12 cellular contexts compared by ENCODE assay signal in genomic region chr7:128403676-128404075, GRCh38. TPM values are rescaled to one million over a fixed set of nuclear protein-coding genes. Genes with fewer than 3 reads are reported as not detected.
DNase-seq lines count a peak whose midpoint lies in the region; ATAC-seq and TF ChIP-seq lines count a peak whose summit lies in the region.
"Had no signal": no experiment of that assay in that cellular context is flagged by ENCODE, and none has a peak within 500 bp of the region (broad histone marks: within the 10 kb centered on the region; RNA-seq: fewer than 3 reads in every experiment).

No MANE protein-coding gene starts in this region.

- CTCF ChIA-PET in activated CD4-positive, alpha-beta memory T cell treated with anti-CD3 and anti-CD28 coated beads, Interleukin-2, amount 10 ng/mL, durations not matched to agents 7 days and 5 days (lab: Charles Lee): interaction anchor here (0.8 to 10.7 kb wide), 3 partner anchors 22 to 57 kb away, joined by 3 to 148 read pairs (median 5); no protein-coding TSS in a partner anchor
- CTCF ChIA-PET in activated naive CD4-positive, alpha-beta T cell treated with anti-CD3 and anti-CD28 coated beads for 36 hours (lab: Charles Lee): interaction anchor here (0.6 to 3.5 kb wide), 6 partner anchors 8 to 30 kb away, joined by 3 to 35 read pairs (median 4); no protein-coding TSS in a partner anchor

- H3K27ac Mint-ChIP-seq in activated CD4-positive, alpha-beta memory T cell treated with anti-CD3 and anti-CD28 coated beads, Interleukin-2, amount 10 ng/mL, durations not matched to agents 7 days and 5 days: no peak overlapping the region
- no peak overlapping the region for H3K27ac Mint-ChIP-seq in activated naive CD4-positive, alpha-beta T cell treated with anti-CD3 and anti-CD28 coated beads for 36 hours
- H3K27ac Mint-ChIP-seq: activated CD8-positive, alpha-beta memory T cell treated with anti-CD3 and anti-CD28 coated beads, Interleukin-2, amount 10 ng/mL, durations not matched to agents 7 days and 5 days had no signal

- DNase-seq in HAP-1 (ENCODE audit: low spot score in 2 of 2): no peak
- DNase-seq in activated CD4-positive, alpha-beta memory T cell treated with anti-CD3 and anti-CD28 coated beads, Interleukin-2, amount 10 ng/mL, durations not matched to agents 7 days and 5 days: no peak
- DNase-seq in SHP77 (lab: John Stamatoyannopoulos, UW): no peak
- no peak for DNase-seq in transverse colon
- no peak for DNase-seq in activated naive CD4-positive, alpha-beta T cell treated with anti-CD3 and anti-CD28 coated beads for 36 hours
- DNase-seq: activated CD8-positive, alpha-beta memory T cell treated with anti-CD3 and anti-CD28 coated beads, Interleukin-2, amount 10 ng/mL, durations not matched to agents 7 days and 5 days; NCI-H187 treated with DMSO at 0.1 percent for 48 hours; NK-92 treated with Interleukin-12 subunit alpha and Interleukin-12 subunit beta, amount 100 ng/mL, for 24 hours; occipital lobe had no signal

- TF ChIP-seq EP300 in gastroesophageal sphincter (IDR thresholded peaks at IDR 0.05): no peak
- no peak for TF ChIP-seq EP300 in transverse colon (IDR thresholded peaks at IDR 0.05; ENCODE audit: low read depth)

- H3K36me3 Mint-ChIP-seq in activated CD4-positive, alpha-beta memory T cell treated with anti-CD3 and anti-CD28 coated beads, Interleukin-2, amount 10 ng/mL, durations not matched to agents 7 days and 5 days (ENCODE audit: low read depth): peaks cover 30% of the 10 kb centered on the region
- H3K36me3 Mint-ChIP-seq in activated naive CD4-positive, alpha-beta T cell treated with anti-CD3 and anti-CD28 coated beads for 36 hours (ENCODE audit: low read depth): peaks cover 6% of the 10 kb centered on the region

- POLR2A ChIA-PET in activated CD4-positive, alpha-beta memory T cell treated with anti-CD3 and anti-CD28 coated beads, Interleukin-2, amount 10 ng/mL, durations not matched to agents 7 days and 5 days (lab: Charles Lee): interaction anchor here (2.0 kb wide), 1 partner anchor 12 kb away, joined by 7 read pairs; no protein-coding TSS in a partner anchor

- WGBS in mesodermal cell (ENCODE audit: insufficient coverage in 2 of 2), 2 experiments: 94 to 100% methylated on average over 2 to 4 of the region's 5 CpGs
- WGBS in gastroesophageal sphincter (ENCODE audit: low coverage in 1 of 2), 2 donors: 84% methylated on average over 4 of the region's 5 CpGs; no CpG with 5 or more reads in 1 of the 2 donors
- WGBS in transverse colon (ENCODE audit: low coverage in 1 of 2), 2 donors: 94% methylated on average over 5 of the region's 5 CpGs; no CpG with 5 or more reads in 1 of the 2 donors

- intact Hi-C loops in transverse colon (cut with DNase I; ENCODE audit: low total_unique reads): no loop called here
- intact Hi-C loops in activated naive CD4-positive, alpha-beta T cell treated with anti-CD3 and anti-CD28 coated beads for 36 hours (cut with micrococcal nuclease): no loop called here

- H3K27ac ChIP-seq in ACC112 (ENCODE audit: low read depth, low read length): no peak overlapping the region
- no peak overlapping the region for H3K27ac ChIP-seq in mesodermal cell (ENCODE audit: low read depth, low read length, severe bottlenecking)
- no peak overlapping the region for H3K27ac ChIP-seq in gastroesophageal sphincter
- H3K27ac ChIP-seq in transverse colon: no peak overlapping the region

- H3K4me1 ChIP-seq in ACC112 (ENCODE audit: control insufficient read depth, insufficient read depth, low read length, unreplicated experiment): peaks cover 11% of the 10 kb centered on the region
- H3K4me1 ChIP-seq in HAP-1: peaks cover 22% of the 10 kb centered on the region
- H3K4me1 ChIP-seq in mesodermal cell (ENCODE audit: control insufficient read depth, insufficient read depth, low read length, poor library complexity, severe bottlenecking): peaks cover 22% of the 10 kb centered on the region
- peaks cover 0 to 54% (median 30%) of the 10 kb centered on the region in 3 donors for H3K4me1 ChIP-seq in gastroesophageal sphincter
- H3K4me1 ChIP-seq in transverse colon: peaks cover 18 to 42% (median 29%) of the 10 kb centered on the region in 4 donors

- peaks cover 4% of the 10 kb centered on the region; the same call in 1 of the 2 replicates for H3K36me3 ChIP-seq in ACC112 (ENCODE audit: insufficient read depth, low read length)
- H3K36me3 ChIP-seq in HAP-1 (replicated peaks): peaks cover 50% of the 10 kb centered on the region
- peaks cover 18% of the 10 kb centered on the region for H3K36me3 ChIP-seq in mesodermal cell (ENCODE audit: control insufficient read depth, insufficient read depth, low read length)
- H3K36me3 ChIP-seq in gastroesophageal sphincter: peaks cover 0 to 36% of the 10 kb centered on the region in 2 donors
- H3K36me3 ChIP-seq in transverse colon: peaks cover 0 to 4% (median 0%) of the 10 kb centered on the region in 4 donors

- in situ Hi-C loops in HAP-1 (cut with MboI; ENCODE audit: low sequenced_read_pairs) (no loop called here), transverse colon (cut with MboI; ENCODE audit: low pct_ligation_motif_present in 1 of 4, low pct_unique_long_range_greater_than_20kb in 1 of 4, low sequenced_read_pairs in 3 of 4) (no loop called here)

- H3K4me1 Mint-ChIP-seq in activated CD4-positive, alpha-beta memory T cell treated with anti-CD3 and anti-CD28 coated beads, Interleukin-2, amount 10 ng/mL, durations not matched to agents 7 days and 5 days: peaks cover 42% of the 10 kb centered on the region
- peaks cover 31% of the 10 kb centered on the region for H3K4me1 Mint-ChIP-seq in activated naive CD4-positive, alpha-beta T cell treated with anti-CD3 and anti-CD28 coated beads for 36 hours (ENCODE audit: low read depth)

- H3K4me3 Mint-ChIP-seq in activated CD4-positive, alpha-beta memory T cell treated with anti-CD3 and anti-CD28 coated beads, Interleukin-2, amount 10 ng/mL, durations not matched to agents 7 days and 5 days: peak overlapping the region; percentile 83
- no peak overlapping the region for H3K4me3 Mint-ChIP-seq in activated naive CD4-positive, alpha-beta T cell treated with anti-CD3 and anti-CD28 coated beads for 36 hours

- H3K27me3 ChIP-seq in ACC112 (ENCODE audit: insufficient read depth, low read length) (no peaks in the 10 kb centered on the region), HAP-1 (ENCODE audit: low read depth) (no peaks in the 10 kb centered on the region), gastroesophageal sphincter (no peaks in the 10 kb centered on the region), transverse colon (no peaks in the 10 kb centered on the region)

- TF ChIP-seq CTCF in gastroesophageal sphincter (IDR thresholded peaks at IDR 0.05) (no peak), transverse colon (IDR thresholded peaks at IDR 0.05) (no peak)

- H3K27me3 Mint-ChIP-seq in activated CD4-positive, alpha-beta memory T cell treated with anti-CD3 and anti-CD28 coated beads, Interleukin-2, amount 10 ng/mL, durations not matched to agents 7 days and 5 days: no peaks in the 10 kb centered on the region
- no peaks in the 10 kb centered on the region for H3K27me3 Mint-ChIP-seq in activated naive CD4-positive, alpha-beta T cell treated with anti-CD3 and anti-CD28 coated beads for 36 hours (ENCODE audit: low read depth)

- H3K79me2 ChIP-seq in ACC112 (ENCODE audit: control insufficient read depth, insufficient read depth, low read length, unreplicated experiment): peaks cover 25% of the 10 kb centered on the region

- ATAC-seq in gastroesophageal sphincter: no peak
- ATAC-seq: activated CD8-positive, alpha-beta memory T cell treated with anti-CD3 and anti-CD28 coated beads, Interleukin-2, amount 10 ng/mL, durations not matched to agents 7 days and 5 days had no signal

- H3K9me3 ChIP-seq in HAP-1 (no peaks in the 10 kb centered on the region), mesodermal cell (ENCODE audit: control insufficient read depth, low read length) (no peaks in the 10 kb centered on the region), gastroesophageal sphincter (no peaks in the 10 kb centered on the region), transverse colon (no peaks in the 10 kb centered on the region)

- TF ChIP-seq POLR2A in gastroesophageal sphincter (IDR thresholded peaks at IDR 0.05): no peak
- no peak for TF ChIP-seq POLR2A in transverse colon (IDR thresholded peaks at IDR 0.05)

- no peak overlapping the region for H2AFZ ChIP-seq in ACC112 (ENCODE audit: low read length, unreplicated experiment)

- peak overlapping the region; percentile 93; the same call in 1 of the 2 replicates for H3K4me3 ChIP-seq in ACC112 (ENCODE audit: low read depth, low read length)
- H3K4me3 ChIP-seq in HAP-1: peak overlapping the region; percentile 69
- peak overlapping the region; percentile 56 for H3K4me3 ChIP-seq in mesodermal cell (ENCODE audit: extremely low read depth, insufficient read depth, low read length, poor library complexity, severe bottlenecking)
- H3K4me3 ChIP-seq in gastroesophageal sphincter: no peak overlapping the region
- H3K4me3 ChIP-seq in transverse colon: no peak overlapping the region

- no peaks in the 10 kb centered on the region for H3K9me3 Mint-ChIP-seq in activated CD4-positive, alpha-beta memory T cell treated with anti-CD3 and anti-CD28 coated beads, Interleukin-2, amount 10 ng/mL, durations not matched to agents 7 days and 5 days
- H3K9me3 Mint-ChIP-seq in activated naive CD4-positive, alpha-beta T cell treated with anti-CD3 and anti-CD28 coated beads for 36 hours: no peaks in the 10 kb centered on the region

RNA-seq across cellular contexts. Expression of gene IMPDH1, which starts 6.1 kb away (rescaled TPM):
- total RNA-seq in activated CD4-positive, alpha-beta memory T cell treated with anti-CD3 and anti-CD28 coated beads, Interleukin-2, amount 10 ng/mL, durations not matched to agents 7 days and 5 days: 10 to 100 TPM; 64.7 to 67.4 TPM
- polyA plus RNA-seq in mesodermal cell (2013, experiment 1 of 2): 34.0 TPM
- 29.9 TPM for polyA plus RNA-seq in mesodermal cell (2013, experiment 2 of 2)
- total RNA-seq in gastroesophageal sphincter: 10 to 100 TPM; 36.9 to 87.1 (median 43.3) TPM
- total RNA-seq in transverse colon: 100 to 1,000 TPM in 1 of 4 donors, 10 to 100 TPM in 3; 21.4 to 189 (median 44.2) TPM
- total RNA-seq in activated naive CD4-positive, alpha-beta T cell treated with anti-CD3 and anti-CD28 coated beads for 36 hours: 10 to 100 TPM; 44.3 to 45.9 TPM

RNA-seq across cellular contexts. Expression of gene PRRT4, which starts 42.2 kb away (rescaled TPM):
- total RNA-seq in activated CD4-positive, alpha-beta memory T cell treated with anti-CD3 and anti-CD28 coated beads, Interleukin-2, amount 10 ng/mL, durations not matched to agents 7 days and 5 days: not detected
- polyA plus RNA-seq in mesodermal cell (2013, experiment 1 of 2): 5.1 TPM
- 5.9 TPM for polyA plus RNA-seq in mesodermal cell (2013, experiment 2 of 2)
- total RNA-seq in gastroesophageal sphincter (1 to 10 TPM in 1 of 4 donors, under 1 TPM in 3; 0.40 to 1.2 (median 0.82) TPM), transverse colon (under 1 TPM in 2 of 4 donors, not detected in 2; 0.16 to 0.41 TPM)
- under 1 TPM in 1 of 2 experiments, not detected in 1; 0.40 TPM for total RNA-seq in activated naive CD4-positive, alpha-beta T cell treated with anti-CD3 and anti-CD28 coated beads for 36 hours

RNA-seq across cellular contexts. Expression of gene HILPDA, which starts 52.0 kb away (rescaled TPM):
- total RNA-seq in activated CD4-positive, alpha-beta memory T cell treated with anti-CD3 and anti-CD28 coated beads, Interleukin-2, amount 10 ng/mL, durations not matched to agents 7 days and 5 days: 10 to 100 TPM; 51.8 to 53.4 TPM
- 17.6 TPM for polyA plus RNA-seq in mesodermal cell (2013, experiment 1 of 2)
- polyA plus RNA-seq in mesodermal cell (2013, experiment 2 of 2): 17.5 TPM
- total RNA-seq in gastroesophageal sphincter: 10 to 100 TPM in 1 of 4 donors, 1 to 10 TPM in 3; 2.8 to 19.0 (median 6.6) TPM
- 10 to 100 TPM in 1 of 4 donors, 1 to 10 TPM in 2, not detected in 1; 5.3 to 35.5 (median 5.9) TPM for total RNA-seq in transverse colon
- 10 to 100 TPM; 12.4 to 13.6 TPM for total RNA-seq in activated naive CD4-positive, alpha-beta T cell treated with anti-CD3 and anti-CD28 coated beads for 36 hours

RNA-seq across cellular contexts. Expression of gene RBM28, which starts 60.0 kb away (rescaled TPM):
- 10 to 100 TPM; 30.7 to 34.8 TPM for total RNA-seq in activated CD4-positive, alpha-beta memory T cell treated with anti-CD3 and anti-CD28 coated beads, Interleukin-2, amount 10 ng/mL, durations not matched to agents 7 days and 5 days
- polyA plus RNA-seq in mesodermal cell (2013, experiment 1 of 2): 34.1 TPM
- 32.8 TPM for polyA plus RNA-seq in mesodermal cell (2013, experiment 2 of 2)
- total RNA-seq in gastroesophageal sphincter (10 to 100 TPM; 12.7 to 27.1 (median 19.5) TPM), transverse colon (100 to 1,000 TPM in 1 of 4 donors, 10 to 100 TPM in 2, 1 to 10 TPM in 1; 9.0 to 341 (median 34.2) TPM)
- 10 to 100 TPM; 51.9 to 53.2 TPM for total RNA-seq in activated naive CD4-positive, alpha-beta T cell treated with anti-CD3 and anti-CD28 coated beads for 36 hours

Comparison
In these comparisons a context has a peak if more than half of its experiments do, and no peak if none do; other contexts are left out.
1. H3K4me3 ChIP-seq: peak in ACC112 (single experiment), HAP-1 (single experiment) and mesodermal cell (single experiment); none in gastroesophageal sphincter (0 of 2) and transverse colon (0 of 4).